In the genomic region with DNA sequence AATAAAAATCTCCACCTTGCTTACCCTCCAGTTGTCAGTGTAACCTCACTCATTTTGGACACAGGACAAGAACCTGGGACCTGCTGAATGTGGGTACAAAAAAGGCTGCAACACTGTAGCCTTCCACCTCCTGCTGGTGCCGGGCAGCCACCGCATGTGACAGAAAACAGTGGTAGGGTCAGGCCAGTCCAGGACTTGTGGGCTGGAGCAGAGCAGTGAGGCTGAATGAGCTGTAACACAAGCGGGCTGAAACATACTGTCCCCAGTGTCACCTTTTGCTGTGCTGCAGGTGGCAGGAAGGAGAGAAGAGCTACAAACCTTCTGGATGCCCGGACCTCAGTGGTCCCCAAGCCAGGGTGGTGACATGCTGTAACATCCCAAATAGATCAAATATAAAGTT, we compare ENCODE assay signal across 32 cellular contexts.
"Had no signal": no experiment of that assay in that cellular context is flagged by ENCODE, and none has a peak within 500 bp of the region (broad histone marks: within the 10 kb centered on the region; RNA-seq: fewer than 3 reads in every experiment).

No MANE protein-coding gene starts in this region.

- H3K27ac Mint-ChIP-seq: activated CD4-positive, alpha-beta memory T cell treated with anti-CD3 and anti-CD28 coated beads, Interleukin-2, amount 10 ng/mL, durations not matched to agents 7 days and 5 days; activated CD4-positive, alpha-beta T cell treated with anti-CD3 and anti-CD28 coated beads for 36 hours; activated CD4-positive, alpha-beta T cell treated with anti-CD3 and anti-CD28 coated beads, Interleukin-2, amount 10 ng/mL, durations not matched to agents 7 days and 5 days; activated CD8-positive, alpha-beta memory T cell treated with anti-CD3 and anti-CD28 coated beads, Interleukin-2, amount 10 ng/mL, durations not matched to agents 7 days and 5 days; activated CD8-positive, alpha-beta T cell treated with anti-CD3 and anti-CD28 coated beads, Interleukin-2, amount 10 ng/mL, durations not matched to agents 7 days and 5 days; activated naive CD4-positive, alpha-beta T cell treated with anti-CD3 and anti-CD28 coated beads, Interleukin-2, amount 10 ng/mL, durations not matched to agents 7 days and 5 days; activated naive CD4-positive, alpha-beta T cell treated with anti-CD3 and anti-CD28 coated beads, Interleukin-2, amount 50 U/mL, for 24 hours; activated naive CD8-positive, alpha-beta T cell; activated naive CD8-positive, alpha-beta T cell treated with anti-CD3 and anti-CD28 coated beads, Interleukin-2, amount 10 ng/mL, durations not matched to agents 7 days and 5 days; activated naive CD8-positive, alpha-beta T cell treated with anti-CD3 and anti-CD28 coated beads, Interleukin-2, amount 50 U/mL, for 24 hours; activated T-cell treated with anti-CD3 and anti-CD28 coated beads, Interleukin-2, amount 50 U/mL, for 24 hours; activated T-helper 2 cell treated with anti-CD3 and anti-CD28 coated beads, Interferon-gamma antibody, Interleukin-2, Interleukin-4, amounts not matched to agents 10 μg/mL and 5 μg/mL and 100 μg/mL, durations not matched to agents 14 hours and 24 hours and 36 hours; brain; T-cell; T-helper 17 cell had no signal

- H3K27me3 Mint-ChIP-seq: activated CD4-positive, alpha-beta memory T cell treated with anti-CD3 and anti-CD28 coated beads, Interleukin-2, amount 10 ng/mL, durations not matched to agents 7 days and 5 days; activated CD4-positive, alpha-beta T cell treated with anti-CD3 and anti-CD28 coated beads for 36 hours; activated CD4-positive, alpha-beta T cell treated with anti-CD3 and anti-CD28 coated beads, Interleukin-2, amount 10 ng/mL, durations not matched to agents 7 days and 5 days; activated CD8-positive, alpha-beta memory T cell treated with anti-CD3 and anti-CD28 coated beads, Interleukin-2, amount 10 ng/mL, durations not matched to agents 7 days and 5 days; activated naive CD4-positive, alpha-beta T cell treated with anti-CD3 and anti-CD28 coated beads, Interleukin-2, amount 10 ng/mL, durations not matched to agents 7 days and 5 days; activated naive CD4-positive, alpha-beta T cell treated with anti-CD3 and anti-CD28 coated beads, Interleukin-2, amount 50 U/mL, for 24 hours; activated naive CD8-positive, alpha-beta T cell; activated naive CD8-positive, alpha-beta T cell treated with anti-CD3 and anti-CD28 coated beads, Interleukin-2, amount 10 ng/mL, durations not matched to agents 7 days and 5 days; activated naive CD8-positive, alpha-beta T cell treated with anti-CD3 and anti-CD28 coated beads, Interleukin-2, amount 50 U/mL, for 24 hours; activated T-cell treated with anti-CD3 and anti-CD28 coated beads, Interleukin-2, amount 50 U/mL, for 24 hours; T-cell; T-helper 17 cell had no signal

- H3K4me1 Mint-ChIP-seq: activated CD4-positive, alpha-beta memory T cell treated with anti-CD3 and anti-CD28 coated beads, Interleukin-2, amount 10 ng/mL, durations not matched to agents 7 days and 5 days; activated CD4-positive, alpha-beta T cell treated with anti-CD3 and anti-CD28 coated beads for 36 hours; activated CD4-positive, alpha-beta T cell treated with anti-CD3 and anti-CD28 coated beads, Interleukin-2, amount 10 ng/mL, durations not matched to agents 7 days and 5 days; activated CD8-positive, alpha-beta memory T cell treated with anti-CD3 and anti-CD28 coated beads, Interleukin-2, amount 10 ng/mL, durations not matched to agents 7 days and 5 days; activated naive CD4-positive, alpha-beta T cell treated with anti-CD3 and anti-CD28 coated beads, Interleukin-2, amount 10 ng/mL, durations not matched to agents 7 days and 5 days; activated naive CD4-positive, alpha-beta T cell treated with anti-CD3 and anti-CD28 coated beads, Interleukin-2, amount 50 U/mL, for 24 hours; activated naive CD8-positive, alpha-beta T cell treated with anti-CD3 and anti-CD28 coated beads, Interleukin-2, amount 10 ng/mL, durations not matched to agents 7 days and 5 days; activated naive CD8-positive, alpha-beta T cell treated with anti-CD3 and anti-CD28 coated beads, Interleukin-2, amount 50 U/mL, for 24 hours; T-cell; T-helper 17 cell had no signal

- H3K9me3 ChIP-seq: ascending aorta had no signal

- H3K4me1 ChIP-seq: ascending aorta had no signal

- H3K36me3 ChIP-seq: ascending aorta, cardiac muscle cell had no signal

- H3K36me3 Mint-ChIP-seq: activated CD8-positive, alpha-beta memory T cell treated with anti-CD3 and anti-CD28 coated beads, Interleukin-2, amount 10 ng/mL, durations not matched to agents 7 days and 5 days; activated naive CD4-positive, alpha-beta T cell treated with anti-CD3 and anti-CD28 coated beads, Interleukin-2, amount 10 ng/mL, durations not matched to agents 7 days and 5 days; activated naive CD4-positive, alpha-beta T cell treated with anti-CD3 and anti-CD28 coated beads, Interleukin-2, amount 50 U/mL, for 24 hours; activated naive CD8-positive, alpha-beta T cell; activated naive CD8-positive, alpha-beta T cell treated with anti-CD3 and anti-CD28 coated beads, Interleukin-2, amount 10 ng/mL, durations not matched to agents 7 days and 5 days; brain; T-cell had no signal

- H3K4me3 Mint-ChIP-seq: activated CD4-positive, alpha-beta memory T cell treated with anti-CD3 and anti-CD28 coated beads, Interleukin-2, amount 10 ng/mL, durations not matched to agents 7 days and 5 days; activated CD4-positive, alpha-beta T cell treated with anti-CD3 and anti-CD28 coated beads for 36 hours; activated CD4-positive, alpha-beta T cell treated with anti-CD3 and anti-CD28 coated beads, Interleukin-2, amount 10 ng/mL, durations not matched to agents 7 days and 5 days; activated CD8-positive, alpha-beta memory T cell treated with anti-CD3 and anti-CD28 coated beads, Interleukin-2, amount 10 ng/mL, durations not matched to agents 7 days and 5 days; activated CD8-positive, alpha-beta T cell treated with anti-CD3 and anti-CD28 coated beads, Interleukin-2, amount 10 ng/mL, durations not matched to agents 7 days and 5 days; activated naive CD4-positive, alpha-beta T cell treated with anti-CD3 and anti-CD28 coated beads, Interleukin-2, amount 10 ng/mL, durations not matched to agents 7 days and 5 days; activated naive CD4-positive, alpha-beta T cell treated with anti-CD3 and anti-CD28 coated beads, Interleukin-2, amount 50 U/mL, for 24 hours; activated naive CD8-positive, alpha-beta T cell; activated naive CD8-positive, alpha-beta T cell treated with anti-CD3 and anti-CD28 coated beads, Interleukin-2, amount 10 ng/mL, durations not matched to agents 7 days and 5 days; activated naive CD8-positive, alpha-beta T cell treated with anti-CD3 and anti-CD28 coated beads, Interleukin-2, amount 50 U/mL, for 24 hours; activated T-cell treated with anti-CD3 and anti-CD28 coated beads, Interleukin-2, amount 50 U/mL, for 24 hours; brain; T-cell; T-helper 17 cell had no signal

- DNase-seq: activated CD4-positive, alpha-beta memory T cell treated with anti-CD3 and anti-CD28 coated beads, Interleukin-2, amount 10 ng/mL, durations not matched to agents 7 days and 5 days; activated CD4-positive, alpha-beta T cell treated with anti-CD3 and anti-CD28 coated beads for 1 hour; activated CD4-positive, alpha-beta T cell treated with anti-CD3 and anti-CD28 coated beads for 36 hours; activated CD4-positive, alpha-beta T cell treated with anti-CD3 and anti-CD28 coated beads for 48 hours; activated CD4-positive, alpha-beta T cell treated with anti-CD3 and anti-CD28 coated beads, Interleukin-2, amount 10 ng/mL, durations not matched to agents 7 days and 5 days; activated CD4-positive, alpha-beta T cell treated with anti-CD3 and anti-CD28 coated beads, Interleukin-2, amount 50 U/mL, for 48 hours; activated CD4-positive, CD25-positive, alpha-beta regulatory T cell; activated CD8-positive, alpha-beta memory T cell treated with anti-CD3 and anti-CD28 coated beads for 24 hours; activated CD8-positive, alpha-beta memory T cell treated with anti-CD3 and anti-CD28 coated beads, Interleukin-2, amount 10 ng/mL, durations not matched to agents 7 days and 5 days; activated CD8-positive, alpha-beta memory T cell treated with anti-CD3 and anti-CD28 coated beads, Interleukin-2, amount 50 U/mL, for 48 hours; activated CD8-positive, alpha-beta T cell treated with anti-CD3 and anti-CD28 coated beads, Interleukin-2, amount 10 ng/mL, durations not matched to agents 7 days and 5 days; activated effector memory CD4-positive, alpha-beta T cell treated with Interleukin-2 at 50 U/mL for 16 hours; activated gamma-delta T cell; activated naive CD4-positive, alpha-beta T cell treated with anti-CD3 and anti-CD28 coated beads, Interleukin-2, amount 10 ng/mL, durations not matched to agents 7 days and 5 days; activated naive CD4-positive, alpha-beta T cell treated with Interleukin-2 at 50 U/mL for 16 hours; activated naive CD8-positive, alpha-beta T cell treated with anti-CD3 and anti-CD28 coated beads, Interleukin-2, amount 10 ng/mL, durations not matched to agents 7 days and 5 days; activated naive CD8-positive, alpha-beta T cell treated with anti-CD3 and anti-CD28 coated beads, Interleukin-2, amount 50 U/mL, for 24 hours; activated T-cell treated with anti-CD3 and anti-CD28 coated beads, Interleukin-2, amount 50 U/mL, for 24 hours; activated T-cell treated with anti-CD3 and anti-CD28 coated beads, Interleukin-2, amount 50 U/mL, for 48 hours; amygdala; anterior cingulate cortex; central memory CD4-positive, alpha-beta T cell; T-cell; T-helper 17 cell had no signal

- ATAC-seq: activated CD4-positive, alpha-beta T cell treated with anti-CD3 and anti-CD28 coated beads for 36 hours; activated CD4-positive, CD25-positive, alpha-beta regulatory T cell treated with anti-CD3 and anti-CD28 coated beads, Interleukin-2, amount 50 U/mL, for 24 hours; activated CD8-positive, alpha-beta memory T cell treated with anti-CD3 and anti-CD28 coated beads, Interleukin-2, amount 10 ng/mL, durations not matched to agents 7 days and 5 days; activated CD8-positive, alpha-beta T cell treated with anti-CD3 and anti-CD28 coated beads, Interleukin-2, amount 10 ng/mL, durations not matched to agents 7 days and 5 days; activated naive CD8-positive, alpha-beta T cell treated with anti-CD3 and anti-CD28 coated beads, Interleukin-2, amount 50 U/mL, for 24 hours; T-cell; T-helper 17 cell had no signal

- H3K4me3 ChIP-seq: ascending aorta, cardiac muscle cell had no signal

- H3K27me3 ChIP-seq: ascending aorta, cardiac muscle cell had no signal

- H3K27ac ChIP-seq: ascending aorta, cardiac muscle cell, VCaP had no signal
